Comparison of ENCODE assay signal across 13 cellular contexts in the genomic region with DNA sequence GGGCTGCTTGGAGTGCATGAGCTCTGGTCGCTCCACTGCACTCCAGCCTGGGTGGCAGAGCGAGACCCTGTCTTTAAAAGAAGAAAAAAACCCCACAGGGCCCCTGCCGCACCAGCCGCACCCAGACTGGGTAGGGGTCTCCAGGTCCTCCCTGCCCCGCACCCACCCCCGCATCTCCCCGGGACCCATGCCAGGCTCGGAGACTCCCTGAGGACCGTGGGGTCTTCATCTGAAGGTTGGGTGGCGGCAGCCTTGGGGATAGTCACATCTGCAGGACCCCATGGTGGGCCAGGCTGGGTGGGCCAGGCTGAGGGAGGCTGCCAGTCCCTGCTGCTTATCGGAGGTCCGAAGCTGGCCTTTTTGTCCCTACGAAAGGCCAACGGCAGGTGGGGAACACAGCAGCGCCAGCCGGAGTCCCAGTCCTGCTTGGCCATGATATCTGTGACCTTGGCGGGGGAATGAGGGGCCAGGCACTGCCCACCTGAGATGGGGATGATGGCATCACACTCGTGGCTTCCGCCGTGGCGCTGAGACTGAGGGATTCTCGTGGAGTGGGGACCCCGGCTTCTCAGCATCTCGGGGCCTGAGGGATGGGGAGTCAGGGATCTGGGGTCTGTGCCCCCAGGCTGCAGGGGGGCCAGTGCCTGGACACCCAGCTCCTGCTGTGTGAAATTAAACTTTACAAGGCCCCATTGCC. TPM values are rescaled to one million over a fixed set of nuclear protein-coding genes. Genes with fewer than 3 reads are reported as not detected.
DNase-seq lines count a peak whose midpoint lies in the region; ATAC-seq, FAIRE-seq and TF ChIP-seq lines count a peak whose summit lies in the region.
"Had no signal": no experiment of that assay in that cellular context is flagged by ENCODE, and none has a peak within 500 bp of the region (broad histone marks: within the 10 kb centered on the region; RNA-seq: fewer than 3 reads in every experiment).

No MANE protein-coding gene starts in this region.

- H3K27ac ChIP-seq in HepG2 (ENCODE audit: extremely low read length, insufficient read depth, low read length) (no peak overlapping the region), right lobe of liver (no peak overlapping the region), kidney (ENCODE audit: low read depth in 2 of 2, low read length in 2 of 2) (no peak overlapping the region)
- H3K27ac ChIP-seq: 22Rv1 had no signal

- POLR2A ChIA-PET in HepG2 (lab: Yijun Ruan, JAX), result no interaction called here

- H3K4me1 ChIP-seq in HepG2 (ENCODE audit: insufficient read depth, low read length) (peaks cover 13% of the 10 kb centered on the region), right lobe of liver (peaks cover 0 to 11% (median 2%) of the 10 kb centered on the region in 4 donors), kidney (ENCODE audit: control insufficient read depth in 1 of 2, insufficient read depth in 1 of 2, low read depth in 1 of 2, low read length in 2 of 2) (peaks cover 0 to 3% of the 10 kb centered on the region in 2 donors)

- FAIRE-seq in HepG2 (lab: Jason Lieb, UNC) (no peak), kidney (lab: Jason Lieb, UNC) (no peak)

- no TSS peak for BruUV-seq in HepG2 (replicated peaks; lab: Mats Ljungman, UMichigan)

- TF ChIP-seq POLR2A in HepG2 (IDR thresholded peaks at IDR 0.05; ENCODE audit: insufficient read depth in 1 of 2, low read depth in 2 of 2, low read length in 2 of 2) (no peak), right lobe of liver (IDR thresholded peaks at IDR 0.05) (no peak)

- H3K9ac ChIP-seq in HepG2 (ENCODE audit: insufficient read depth, low read depth, low read length) (no peak overlapping the region), kidney (ENCODE audit: low read length in 2 of 2) (no peak overlapping the region)

- no peak overlapping the region for H3K27ac Mint-ChIP-seq in activated T-cell treated with anti-CD3 and anti-CD28 coated beads, Interleukin-2, amount 50 U/mL, for 72 hours
- H3K27ac Mint-ChIP-seq: IgD-negative memory B cell had no signal

- H3K36me3 Mint-ChIP-seq in activated T-cell treated with anti-CD3 and anti-CD28 coated beads, Interleukin-2, amount 50 U/mL, for 72 hours (ENCODE audit: insufficient read depth in 2 of 2), result no peaks in the 10 kb centered on the region
- H3K36me3 Mint-ChIP-seq: CD4-positive, CD25-positive, alpha-beta regulatory T cell had no signal

- CTCF ChIA-PET in HepG2 (lab: Yijun Ruan, JAX; ENCODE audit: low intra/inter-chr PET ratio, low total read pairs), result no interaction called here

- DNase-seq in HepG2 (ENCODE audit: low spot score), result no peak
- DNase-seq in right lobe of liver, result no peak
- DNase-seq in kidney, result peak; percentile 67
- DNase-seq in NK-92 (lab: John Stamatoyannopoulos, UW; ENCODE audit: unreplicated experiment), result no peak
- DNase-seq in activated T-cell treated with anti-CD3 and anti-CD28 coated beads, Interleukin-2, amount 50 U/mL, for 72 hours, result no peak
- no peak for DNase-seq in ureter (ENCODE audit: low spot score)
- DNase-seq: CD4-positive, CD25-positive, alpha-beta regulatory T cell; DMS53; GF-D8; H7 had no signal

- no peak overlapping the region for H3K4me2 ChIP-seq in HepG2 (ENCODE audit: low read depth, low read length)

- H3K9me3 ChIP-seq in HepG2 (ENCODE audit: low read length) (no peaks in the 10 kb centered on the region), right lobe of liver (no peaks in the 10 kb centered on the region), kidney (ENCODE audit: control insufficient read depth in 1 of 2, low read length in 2 of 2) (no peaks in the 10 kb centered on the region)

- no peak overlapping the region for H3K4me3 ChIP-seq in HepG2 (replicated peaks in 1 of 3; ENCODE audit: insufficient read depth in 1 of 3, low read depth in 2 of 3, low read length in 3 of 3)
- H3K4me3 ChIP-seq in right lobe of liver, result no peak overlapping the region
- H3K4me3 ChIP-seq in kidney (ENCODE audit: low read length in 2 of 2), result no peak overlapping the region

- H4K20me1 ChIP-seq in HepG2 (ENCODE audit: insufficient read depth, low read length), result no peaks in the 10 kb centered on the region

- H3K27me3 Mint-ChIP-seq in activated T-cell treated with anti-CD3 and anti-CD28 coated beads, Interleukin-2, amount 50 U/mL, for 72 hours (ENCODE audit: low read depth), result no peaks in the 10 kb centered on the region

- peaks cover 6% of the 10 kb centered on the region for H3K79me2 ChIP-seq in HepG2 (ENCODE audit: insufficient read depth, low read length)

- TF ChIP-seq CTCF in HepG2 (CRISPR knock-in tag; IDR thresholded peaks at IDR 0.05) (no peak), right lobe of liver (IDR thresholded peaks at IDR 0.05) (no peak), kidney (IDR thresholded peaks at IDR 0.05; ENCODE audit: borderline replicate concordance, extremely low read depth, insufficient read depth) (no peak)

- WGBS in HepG2 (ENCODE audit: low lambda C conversion rate), result 99% methylated on average over 10 of the region's 24 CpGs
- 77% methylated on average over 10 of the region's 24 CpGs for WGBS in right lobe of liver (ENCODE audit: insufficient coverage, low coverage, low lambda C conversion rate, missing lambda C conversion rate)

- no peak overlapping the region for H2AFZ ChIP-seq in HepG2 (ENCODE audit: low read length)

- H3K4me1 Mint-ChIP-seq in activated T-cell treated with anti-CD3 and anti-CD28 coated beads, Interleukin-2, amount 50 U/mL, for 72 hours (ENCODE audit: low read depth), result peaks cover 6% of the 10 kb centered on the region

- no peak overlapping the region for H3K4me3 Mint-ChIP-seq in activated T-cell treated with anti-CD3 and anti-CD28 coated beads, Interleukin-2, amount 50 U/mL, for 72 hours
- H3K4me3 Mint-ChIP-seq: CD4-positive, CD25-positive, alpha-beta regulatory T cell had no signal

- no peaks in the 10 kb centered on the region for H3K9me3 Mint-ChIP-seq in activated T-cell treated with anti-CD3 and anti-CD28 coated beads, Interleukin-2, amount 50 U/mL, for 72 hours
- H3K9me3 Mint-ChIP-seq: IgD-negative memory B cell had no signal

- TF ChIP-seq EP300 in HepG2 (IDR thresholded peaks at IDR 0.05; ENCODE audit: low read depth in 2 of 2, low read length in 2 of 2) (no peak), HepG2 (CRISPR knock-in tag; IDR thresholded peaks at IDR 0.05; ENCODE audit: borderline replicate concordance) (no peak)

- in situ Hi-C loops in HepG2 (cut with HindIII; ENCODE audit: extremely low pct_ligation_motif_present, low pct_unique_long_range_greater_than_20kb), result no loop called here

- intact Hi-C loops in HepG2 (cut with micrococcal nuclease; ENCODE audit: unreplicated experiment), result no loop called here
- intact Hi-C loops in right lobe of liver (cut with DNase I), result loop anchor here in 1 of 2 donors (10.0 kb wide), 1 partner anchor 68 kb away; no protein-coding TSS in a partner anchor
- intact Hi-C loops in kidney (cut with DNase I), result no loop called here

- ATAC-seq in HepG2 (no peak), right lobe of liver (no peak)
- ATAC-seq in activated T-cell treated with anti-CD3 and anti-CD28 coated beads, Interleukin-2, amount 50 U/mL, for 72 hours (replicated peaks in 1 of 2), result no peak

- H3K36me3 ChIP-seq in HepG2 (replicated peaks in 1 of 2; ENCODE audit: control insufficient read depth in 1 of 2, insufficient read depth in 2 of 2, low read length in 2 of 2), result peaks cover 0 to 2% of the 10 kb centered on the region in 2 experiments; a peak in 2 of 5 replicates
- H3K36me3 ChIP-seq in right lobe of liver, result no peaks in the 10 kb centered on the region
- H3K36me3 ChIP-seq in kidney (ENCODE audit: control insufficient read depth in 1 of 2, insufficient read depth in 2 of 2, low read length in 2 of 2), result no peaks in the 10 kb centered on the region

- TF ChIP-seq RAD21 in HepG2 (CRISPR knock-in tag; IDR thresholded peaks at IDR 0.05), result no peak

- H3K27me3 ChIP-seq in HepG2 (ENCODE audit: control insufficient read depth in 1 of 2, insufficient read depth in 2 of 2, low read length in 2 of 2), result no peaks in the 10 kb centered on the region
- no peaks in the 10 kb centered on the region for H3K27me3 ChIP-seq in right lobe of liver

RNA-seq across cellular contexts. Expression of a gene that starts 11.1 kb away (rescaled TPM):
- total RNA-seq in HepG2 (2016; rRNA removed; fragmentation: Illumina TruSeq; extraction: Trizol) (4.3 and 9.9 TPM in 2 replicates), right lobe of liver (10 to 100 TPM in 1 of 6 experiments, 1 to 10 TPM in 5; 4.2 to 10.3 (median 5.6) TPM), kidney (not detected), ureter (0.70 TPM)
- 15.0 and 18.4 TPM in 2 replicates for total RNA-seq in HepG2 (2016; cell fraction: cytosol; rRNA removed; fragmentation: Illumina TruSeq; extraction: Trizol; ENCODE audit: low read depth)
- total RNA-seq in HepG2 (2016; cell fraction: insoluble cytoplasmic fraction; rRNA removed; fragmentation: Illumina TruSeq; extraction: Trizol), result 5.2 and 11.1 TPM in 2 replicates
- total RNA-seq in HepG2 (2016; cell fraction: membrane; rRNA removed; fragmentation: Illumina TruSeq; extraction: Trizol), result 27.1 and 33.2 TPM in 2 replicates
- total RNA-seq in HepG2 (2016; cell fraction: nucleus; rRNA removed; fragmentation: Illumina TruSeq; extraction: Trizol), result 3.7 and 6.5 TPM in 2 replicates
- polyA plus RNA-seq in HepG2 (2011; rRNA removed) (6.0 and 11.1 TPM in 2 replicates), kidney (ENCODE audit: insufficient read depth, low read depth, low replicate concordance) (not detected)
- polyA plus RNA-seq in HepG2 (2011; cell fraction: cytosol; rRNA removed), result 7.3 and 14.1 TPM in 2 replicates
- 17.9 and 19.5 TPM in 2 replicates for polyA plus RNA-seq in HepG2 (2011; cell fraction: nucleus; rRNA removed)
- 6.4 and 6.8 TPM in 2 replicates for polyA plus RNA-seq in HepG2 (2012)
- 17.9 and 19.1 TPM in 2 replicates for polyA plus RNA-seq in HepG2 (2016; cell fraction: cytosol; fragmentation: Illumina TruSeq; extraction: Trizol; ENCODE audit: low read depth)
- polyA plus RNA-seq in HepG2 (2016; cell fraction: insoluble cytoplasmic fraction; fragmentation: Illumina TruSeq; extraction: Trizol; ENCODE audit: low read depth), result 7.9 and 11.2 TPM in 2 replicates
- 27.7 and 33.0 TPM in 2 replicates for polyA plus RNA-seq in HepG2 (2016; cell fraction: membrane; fragmentation: Illumina TruSeq; extraction: Trizol; ENCODE audit: low read depth)
- 11.7 and 13.4 TPM in 2 replicates for polyA plus RNA-seq in HepG2 (2016; cell fraction: nucleus; fragmentation: Illumina TruSeq; extraction: Trizol; ENCODE audit: insufficient read depth, low read depth)
- 0.28 and 20.0 TPM in 2 replicates for polyA minus RNA-seq in HepG2 (2011; rRNA and poly(A)+ RNA removed; ENCODE audit: low replicate concordance)
- 23.0 and 23.8 TPM in 2 replicates for polyA minus RNA-seq in HepG2 (2011; cell fraction: cytosol; rRNA and poly(A)+ RNA removed)
- polyA minus RNA-seq in HepG2 (2011; cell fraction: nucleus; rRNA and poly(A)+ RNA removed), result 2.8 and 4.2 TPM in 2 replicates
- not detected for total RNA-seq in activated T-cell treated with anti-CD3 and anti-CD28 coated beads, Interleukin-2, amount 50 U/mL, for 72 hours
- total RNA-seq: CD4-positive, CD25-positive, alpha-beta regulatory T cell had no signal
- polyA plus RNA-seq: BJ; CD4-positive, CD25-positive, alpha-beta regulatory T cell; IgD-negative memory B cell had no signal

RNA-seq across cellular contexts. Expression of a gene that starts 21.4 kb away (rescaled TPM):
- total RNA-seq in HepG2 (2016; rRNA removed; fragmentation: Illumina TruSeq; extraction: Trizol) (21.9 and 31.3 TPM in 2 replicates), right lobe of liver (100 to 1,000 TPM in 1 of 6 experiments, 10 to 100 TPM in 5; 34.0 to 103 (median 43.8) TPM), kidney (35.3 TPM), ureter (47.5 TPM)
- 67.5 and 90.2 TPM in 2 replicates for total RNA-seq in HepG2 (2016; cell fraction: cytosol; rRNA removed; fragmentation: Illumina TruSeq; extraction: Trizol; ENCODE audit: low read depth)
- total RNA-seq in HepG2 (2016; cell fraction: insoluble cytoplasmic fraction; rRNA removed; fragmentation: Illumina TruSeq; extraction: Trizol), result 14.2 and 28.2 TPM in 2 replicates
- total RNA-seq in HepG2 (2016; cell fraction: membrane; rRNA removed; fragmentation: Illumina TruSeq; extraction: Trizol), result 57.9 and 74.3 TPM in 2 replicates
- 18.6 and 22.9 TPM in 2 replicates for total RNA-seq in HepG2 (2016; cell fraction: nucleus; rRNA removed; fragmentation: Illumina TruSeq; extraction: Trizol)
- polyA plus RNA-seq in HepG2 (2011; rRNA removed) (19.5 and 21.2 TPM in 2 replicates), kidney (ENCODE audit: insufficient read depth, low read depth, low replicate concordance) (94.7 TPM)
- 21.0 and 42.4 TPM in 2 replicates for polyA plus RNA-seq in HepG2 (2011; cell fraction: cytosol; rRNA removed)
- 45.8 and 49.4 TPM in 2 replicates for polyA plus RNA-seq in HepG2 (2011; cell fraction: nucleus; rRNA removed)
- 14.1 and 18.2 TPM in 2 replicates for polyA plus RNA-seq in HepG2 (2012)
- 104 and 136 TPM in 2 replicates for polyA plus RNA-seq in HepG2 (2016; cell fraction: cytosol; fragmentation: Illumina TruSeq; extraction: Trizol; ENCODE audit: low read depth)
- polyA plus RNA-seq in HepG2 (2016; cell fraction: insoluble cytoplasmic fraction; fragmentation: Illumina TruSeq; extraction: Trizol; ENCODE audit: low read depth), result 24.1 and 30.7 TPM in 2 replicates
- polyA plus RNA-seq in HepG2 (2016; cell fraction: membrane; fragmentation: Illumina TruSeq; extraction: Trizol; ENCODE audit: low read depth), result 78.9 and 88.8 TPM in 2 replicates
- 43.0 and 56.8 TPM in 2 replicates for polyA plus RNA-seq in HepG2 (2016; cell fraction: nucleus; fragmentation: Illumina TruSeq; extraction: Trizol; ENCODE audit: insufficient read depth, low read depth)
- 15.5 and 24.8 TPM in 2 replicates for polyA minus RNA-seq in HepG2 (2011; rRNA and poly(A)+ RNA removed; ENCODE audit: low replicate concordance)
- 9.4 and 11.7 TPM in 2 replicates for polyA minus RNA-seq in HepG2 (2011; cell fraction: cytosol; rRNA and poly(A)+ RNA removed)
- polyA minus RNA-seq in HepG2 (2011; cell fraction: nucleus; rRNA and poly(A)+ RNA removed), result 6.5 and 6.8 TPM in 2 replicates
- 10 to 100 TPM; 59.8 to 69.1 TPM for total RNA-seq in activated T-cell treated with anti-CD3 and anti-CD28 coated beads, Interleukin-2, amount 50 U/mL, for 72 hours

RNA-seq across cellular contexts. Expression of a gene that starts 27.6 kb away (rescaled TPM):
- 133 and 135 TPM in 2 replicates for total RNA-seq in HepG2 (2016; rRNA removed; fragmentation: Illumina TruSeq; extraction: Trizol)
- total RNA-seq in HepG2 (2016; cell fraction: cytosol; rRNA removed; fragmentation: Illumina TruSeq; extraction: Trizol; ENCODE audit: low read depth), result 96.6 and 116 TPM in 2 replicates
- total RNA-seq in HepG2 (2016; cell fraction: insoluble cytoplasmic fraction; rRNA removed; fragmentation: Illumina TruSeq; extraction: Trizol), result 122 and 153 TPM in 2 replicates
- 83.7 and 88.2 TPM in 2 replicates for total RNA-seq in HepG2 (2016; cell fraction: membrane; rRNA removed; fragmentation: Illumina TruSeq; extraction: Trizol)
- total RNA-seq in HepG2 (2016; cell fraction: nucleus; rRNA removed; fragmentation: Illumina TruSeq; extraction: Trizol), result 100 and 108 TPM in 2 replicates
- polyA plus RNA-seq in HepG2 (2011; rRNA removed), result 140 and 177 TPM in 2 replicates
- 120 and 152 TPM in 2 replicates for polyA plus RNA-seq in HepG2 (2011; cell fraction: cytosol; rRNA removed)
- 887 and 1,037 TPM in 2 replicates for polyA plus RNA-seq in HepG2 (2011; cell fraction: nucleus; rRNA removed)
- polyA plus RNA-seq in HepG2 (2012), result 154 and 221 TPM in 2 replicates
- polyA plus RNA-seq in HepG2 (2016; cell fraction: cytosol; fragmentation: Illumina TruSeq; extraction: Trizol; ENCODE audit: low read depth), result 39.2 and 45.5 TPM in 2 replicates
- polyA plus RNA-seq in HepG2 (2016; cell fraction: insoluble cytoplasmic fraction; fragmentation: Illumina TruSeq; extraction: Trizol; ENCODE audit: low read depth), result 156 and 182 TPM in 2 replicates
- polyA plus RNA-seq in HepG2 (2016; cell fraction: membrane; fragmentation: Illumina TruSeq; extraction: Trizol; ENCODE audit: low read depth), result 63.6 and 72.0 TPM in 2 replicates
- polyA plus RNA-seq in HepG2 (2016; cell fraction: nucleus; fragmentation: Illumina TruSeq; extraction: Trizol; ENCODE audit: insufficient read depth, low read depth), result 293 and 318 TPM in 2 replicates
- polyA minus RNA-seq in HepG2 (2011; rRNA and poly(A)+ RNA removed; ENCODE audit: low replicate concordance), result 38.8 and 49.7 TPM in 2 replicates
- polyA minus RNA-seq in HepG2 (2011; cell fraction: cytosol; rRNA and poly(A)+ RNA removed), result 32.8 and 38.9 TPM in 2 replicates
- polyA minus RNA-seq in HepG2 (2011; cell fraction: nucleus; rRNA and poly(A)+ RNA removed), result 106 and 131 TPM in 2 replicates
- 100 to 1,000 TPM in 2 of 6 experiments, 10 to 100 TPM in 4; 69.2 to 111 (median 89.5) TPM for total RNA-seq in right lobe of liver
- total RNA-seq in kidney, result 533 TPM
- 408 TPM for polyA plus RNA-seq in kidney (ENCODE audit: insufficient read depth, low read depth, low replicate concordance)
- 100 to 1,000 TPM; 400 to 456 TPM for total RNA-seq in activated T-cell treated with anti-CD3 and anti-CD28 coated beads, Interleukin-2, amount 50 U/mL, for 72 hours
- total RNA-seq in ureter, result 524 TPM

RNA-seq across cellular contexts. Expression of a gene that starts 48.3 kb away (rescaled TPM):
- total RNA-seq in HepG2 (2016; rRNA removed; fragmentation: Illumina TruSeq; extraction: Trizol) (8.4 and 10.7 TPM in 2 replicates), right lobe of liver (10 to 100 TPM; 22.3 to 55.1 (median 29.3) TPM), kidney (205 TPM), ureter (121 TPM)
- 6.5 and 7.9 TPM in 2 replicates for total RNA-seq in HepG2 (2016; cell fraction: cytosol; rRNA removed; fragmentation: Illumina TruSeq; extraction: Trizol; ENCODE audit: low read depth)
- total RNA-seq in HepG2 (2016; cell fraction: insoluble cytoplasmic fraction; rRNA removed; fragmentation: Illumina TruSeq; extraction: Trizol), result 8.9 and 11.0 TPM in 2 replicates
- 14.1 and 14.8 TPM in 2 replicates for total RNA-seq in HepG2 (2016; cell fraction: membrane; rRNA removed; fragmentation: Illumina TruSeq; extraction: Trizol)
- total RNA-seq in HepG2 (2016; cell fraction: nucleus; rRNA removed; fragmentation: Illumina TruSeq; extraction: Trizol), result 17.3 and 19.0 TPM in 2 replicates
- polyA plus RNA-seq in HepG2 (2011; rRNA removed) (18.0 and 19.6 TPM in 2 replicates), kidney (ENCODE audit: insufficient read depth, low read depth, low replicate concordance) (21.3 TPM)
- polyA plus RNA-seq in HepG2 (2011; cell fraction: cytosol; rRNA removed), result 14.8 and 17.8 TPM in 2 replicates
- polyA plus RNA-seq in HepG2 (2011; cell fraction: nucleus; rRNA removed), result 116 and 135 TPM in 2 replicates
- 27.5 and 28.1 TPM in 2 replicates for polyA plus RNA-seq in HepG2 (2012)
- polyA plus RNA-seq in HepG2 (2016; cell fraction: cytosol; fragmentation: Illumina TruSeq; extraction: Trizol; ENCODE audit: low read depth), result 2.7 and 3.3 TPM in 2 replicates
- polyA plus RNA-seq in HepG2 (2016; cell fraction: insoluble cytoplasmic fraction; fragmentation: Illumina TruSeq; extraction: Trizol; ENCODE audit: low read depth), result 30.9 and 43.0 TPM in 2 replicates
- 10.2 and 10.3 TPM in 2 replicates for polyA plus RNA-seq in HepG2 (2016; cell fraction: membrane; fragmentation: Illumina TruSeq; extraction: Trizol; ENCODE audit: low read depth)
- polyA plus RNA-seq in HepG2 (2016; cell fraction: nucleus; fragmentation: Illumina TruSeq; extraction: Trizol; ENCODE audit: insufficient read depth, low read depth), result 76.5 and 77.9 TPM in 2 replicates
- polyA minus RNA-seq in HepG2 (2011; rRNA and poly(A)+ RNA removed; ENCODE audit: low replicate concordance), result 14.0 and 39.5 TPM in 2 replicates
- 42.7 and 47.0 TPM in 2 replicates for polyA minus RNA-seq in HepG2 (2011; cell fraction: cytosol; rRNA and poly(A)+ RNA removed)
- polyA minus RNA-seq in HepG2 (2011; cell fraction: nucleus; rRNA and poly(A)+ RNA removed), result 36.8 and 48.0 TPM in 2 replicates
- total RNA-seq in activated T-cell treated with anti-CD3 and anti-CD28 coated beads, Interleukin-2, amount 50 U/mL, for 72 hours, result 10 to 100 TPM; 72.3 to 75.4 TPM

RNA-seq across cellular contexts. Expression of a gene that starts 55.2 kb away (rescaled TPM):
- total RNA-seq in HepG2 (2016; rRNA removed; fragmentation: Illumina TruSeq; extraction: Trizol), result 78.7 and 88.0 TPM in 2 replicates
- 72.7 and 79.4 TPM in 2 replicates for total RNA-seq in HepG2 (2016; cell fraction: cytosol; rRNA removed; fragmentation: Illumina TruSeq; extraction: Trizol; ENCODE audit: low read depth)
- total RNA-seq in HepG2 (2016; cell fraction: insoluble cytoplasmic fraction; rRNA removed; fragmentation: Illumina TruSeq; extraction: Trizol), result 80.1 and 93.1 TPM in 2 replicates
- total RNA-seq in HepG2 (2016; cell fraction: membrane; rRNA removed; fragmentation: Illumina TruSeq; extraction: Trizol), result 72.8 and 84.2 TPM in 2 replicates
- 40.6 and 53.8 TPM in 2 replicates for total RNA-seq in HepG2 (2016; cell fraction: nucleus; rRNA removed; fragmentation: Illumina TruSeq; extraction: Trizol)
- polyA plus RNA-seq in HepG2 (2011; rRNA removed), result 39.4 and 49.3 TPM in 2 replicates
- polyA plus RNA-seq in HepG2 (2011; cell fraction: cytosol; rRNA removed), result 61.0 and 112 TPM in 2 replicates
- 105 and 111 TPM in 2 replicates for polyA plus RNA-seq in HepG2 (2011; cell fraction: nucleus; rRNA removed)
- 67.0 and 70.9 TPM in 2 replicates for polyA plus RNA-seq in HepG2 (2012)
- polyA plus RNA-seq in HepG2 (2016; cell fraction: cytosol; fragmentation: Illumina TruSeq; extraction: Trizol; ENCODE audit: low read depth), result 126 and 135 TPM in 2 replicates
- polyA plus RNA-seq in HepG2 (2016; cell fraction: insoluble cytoplasmic fraction; fragmentation: Illumina TruSeq; extraction: Trizol; ENCODE audit: low read depth), result 131 and 155 TPM in 2 replicates
- 112 and 121 TPM in 2 replicates for polyA plus RNA-seq in HepG2 (2016; cell fraction: membrane; fragmentation: Illumina TruSeq; extraction: Trizol; ENCODE audit: low read depth)
- polyA plus RNA-seq in HepG2 (2016; cell fraction: nucleus; fragmentation: Illumina TruSeq; extraction: Trizol; ENCODE audit: insufficient read depth, low read depth), result 129 and 134 TPM in 2 replicates
- 60.5 and 86.6 TPM in 2 replicates for polyA minus RNA-seq in HepG2 (2011; rRNA and poly(A)+ RNA removed; ENCODE audit: low replicate concordance)
- polyA minus RNA-seq in HepG2 (2011; cell fraction: cytosol; rRNA and poly(A)+ RNA removed), result 53.6 and 68.0 TPM in 2 replicates
- 14.7 and 18.9 TPM in 2 replicates for polyA minus RNA-seq in HepG2 (2011; cell fraction: nucleus; rRNA and poly(A)+ RNA removed)
- total RNA-seq in right lobe of liver, result 100 to 1,000 TPM in 5 of 6 experiments, 10 to 100 TPM in 1; 98.1 to 240 (median 137) TPM
- 183 TPM for total RNA-seq in kidney
- 641 TPM for polyA plus RNA-seq in kidney (ENCODE audit: insufficient read depth, low read depth, low replicate concordance)
- total RNA-seq in activated T-cell treated with anti-CD3 and anti-CD28 coated beads, Interleukin-2, amount 50 U/mL, for 72 hours, result 100 to 1,000 TPM; 169 to 201 TPM
- 144 TPM for total RNA-seq in ureter
